Comparison of ENCODE assay signal across 9 cellular contexts in genomic region chr11:67290801-67291200, GRCh38. TPM values are rescaled to one million over a fixed set of nuclear protein-coding genes. Genes with fewer than 3 reads are reported as not detected.
A peak's percentile ranks its signal among the peaks of the same experiment; 100 is the strongest.
DNase-seq lines count a peak whose midpoint lies in the region; ATAC-seq and TF ChIP-seq lines count a peak whose summit lies in the region.
"Had no signal": no experiment of that assay in that cellular context is flagged by ENCODE, and none has a peak within 500 bp of the region (broad histone marks: within the 10 kb centered on the region; RNA-seq: fewer than 3 reads in every experiment).

No MANE protein-coding gene starts in this region.

- H3K27ac ChIP-seq in AG04450 (ENCODE audit: low read depth, low read length) = no peak overlapping the region
- peak overlapping the region; percentile 81 for H3K27ac ChIP-seq in naive thymus-derived CD4-positive, alpha-beta T cell (ENCODE audit: low read depth, low read length)

- H3K4me1 ChIP-seq in Loucy (ENCODE audit: insufficient read depth, low read length, poor library complexity, severe bottlenecking) (peaks cover 44% of the 10 kb centered on the region), BE2C (peaks cover 10% of the 10 kb centered on the region)
- peaks cover 49 to 56% of the 10 kb centered on the region in 2 donors for H3K4me1 ChIP-seq in naive thymus-derived CD4-positive, alpha-beta T cell (ENCODE audit: control insufficient read depth in 2 of 2, insufficient read depth in 2 of 2, low read length in 2 of 2)

- peak overlapping the region; percentile 84 to 93 for H3K4me3 Mint-ChIP-seq in effector memory CD8-positive, alpha-beta T cell
- H3K4me3 Mint-ChIP-seq in naive thymus-derived CD4-positive, alpha-beta T cell = peak overlapping the region; percentile 29 to 96 (median 88)

- peaks cover 41 to 54% of the 10 kb centered on the region in 2 donors for H3K4me1 Mint-ChIP-seq in effector memory CD8-positive, alpha-beta T cell (ENCODE audit: low read depth in 2 of 2)
- peaks cover 29 to 68% (median 53%) of the 10 kb centered on the region in 7 donors for H3K4me1 Mint-ChIP-seq in naive thymus-derived CD4-positive, alpha-beta T cell

- peaks cover 0 to under 1% of the 10 kb centered on the region in 2 donors for H3K9me3 Mint-ChIP-seq in effector memory CD8-positive, alpha-beta T cell
- H3K9me3 Mint-ChIP-seq in naive thymus-derived CD4-positive, alpha-beta T cell = peaks cover 0 to 9% (median 2%) of the 10 kb centered on the region in 11 donors

- peaks cover 73% of the 10 kb centered on the region for H3K79me2 ChIP-seq in Loucy (ENCODE audit: insufficient read depth, low read length)

- intact Hi-C loops in naive thymus-derived CD4-positive, alpha-beta T cell (cut with micrococcal nuclease) = no loop called here

- H3K27me3 ChIP-seq in AG04450 (ENCODE audit: control insufficient read depth, insufficient read depth, low read length) (no peaks in the 10 kb centered on the region), Loucy (ENCODE audit: insufficient read depth, low read length, poor library complexity, severe bottlenecking) (no peaks in the 10 kb centered on the region), BE2C (no peaks in the 10 kb centered on the region)
- no peaks in the 10 kb centered on the region for H3K27me3 ChIP-seq in naive thymus-derived CD4-positive, alpha-beta T cell (ENCODE audit: control insufficient read depth in 2 of 2, insufficient read depth in 2 of 2, low read length in 2 of 2)

- H3F3A ChIP-seq in Loucy (ENCODE audit: low read depth) = peaks cover 6% of the 10 kb centered on the region

- no peaks in the 10 kb centered on the region for H3K27me3 Mint-ChIP-seq in effector memory CD8-positive, alpha-beta T cell
- peaks cover 0 to 2% (median 0%) of the 10 kb centered on the region in 5 donors for H3K27me3 Mint-ChIP-seq in naive thymus-derived CD4-positive, alpha-beta T cell

- TF ChIP-seq CTCF in AG04450 (IDR thresholded peaks at IDR 0.05; ENCODE audit: low read depth, low read length) = no peak
- no peak for TF ChIP-seq CTCF in Loucy (conservative IDR thresholded peaks at IDR 0.05; ENCODE audit: low read length)
- TF ChIP-seq CTCF in BE2C (IDR thresholded peaks at IDR 0.05; ENCODE audit: low read depth, low read length) = no peak

- DNase-seq in AG04450 (ENCODE audit: low read depth, low spot score) = no peak
- no peak for DNase-seq in effector memory CD8-positive, alpha-beta T cell
- DNase-seq in naive thymus-derived CD4-positive, alpha-beta T cell = no peak
- no peak for DNase-seq in BE2C
- DNase-seq: stimulated activated CD4-positive, alpha-beta T cell treated with anti-CD3 and anti-CD28 coated beads, Interleukin-4, amount 100 ng/mL, for 24 hours had no signal

- no peak for ATAC-seq in effector memory CD8-positive, alpha-beta T cell (replicated peaks)
- ATAC-seq in naive thymus-derived CD4-positive, alpha-beta T cell = no peak
- no peak for ATAC-seq in HG02970 (IDR thresholded peaks at IDR 0.05; ENCODE audit: low FRiP score, unreplicated experiment)
- ATAC-seq in HG02938 (IDR thresholded peaks at IDR 0.05; ENCODE audit: unreplicated experiment) = no peak
- no peak for ATAC-seq in HG02759 (IDR thresholded peaks at IDR 0.05; ENCODE audit: unreplicated experiment)

- no peaks in the 10 kb centered on the region for H3K9me2 ChIP-seq in Loucy (replicated peaks; ENCODE audit: low read depth, low read length)

- H2AFZ ChIP-seq in Loucy (ENCODE audit: low read length) = no peak overlapping the region

- H3K4me3 ChIP-seq in AG04450 (ENCODE audit: low read depth, low read length) (peak overlapping the region; percentile 78; the same call in 1 of the 2 replicates), Loucy (ENCODE audit: low read length, poor library complexity, severe bottlenecking) (peak overlapping the region; percentile 78), BE2C (ENCODE audit: low read depth, low read length) (no peak overlapping the region)
- no peak overlapping the region for H3K4me3 ChIP-seq in naive thymus-derived CD4-positive, alpha-beta T cell (ENCODE audit: low read length)

- CTCF ChIA-PET in AG04450 (lab: Charles Lee) = interaction anchor here (1.1 kb wide), 1 partner anchor 26 kb away, joined by 3 read pairs; no protein-coding TSS in a partner anchor
- CTCF ChIA-PET in naive thymus-derived CD4-positive, alpha-beta T cell (lab: Charles Lee) = interaction anchor here (0.8 to 1.5 kb wide), 4 partner anchors 18 to 29 kb away, joined by 3 to 5 read pairs (median 4); no protein-coding TSS in a partner anchor

- H3K9me3 ChIP-seq in AG04450 (ENCODE audit: control insufficient read depth, insufficient read depth, low read length) (peaks cover 8% of the 10 kb centered on the region), Loucy (ENCODE audit: insufficient read depth, low read depth, low read length) (peaks cover 2% of the 10 kb centered on the region), BE2C (no peaks in the 10 kb centered on the region)
- peaks cover 0 to 7% (median 2%) of the 10 kb centered on the region in 3 experiments for H3K9me3 ChIP-seq in naive thymus-derived CD4-positive, alpha-beta T cell (ENCODE audit: control insufficient read depth in 2 of 3, low read length in 3 of 3)

- H4K20me1 ChIP-seq in Loucy (ENCODE audit: insufficient read depth, low read length, poor library complexity, severe bottlenecking) = peaks cover 30% of the 10 kb centered on the region

- H3K9ac ChIP-seq in Loucy (ENCODE audit: low read depth, low read length, poor library complexity, severe bottlenecking) = peak overlapping the region; percentile 81

- peak overlapping the region; percentile 77 to 91 for H3K27ac Mint-ChIP-seq in effector memory CD8-positive, alpha-beta T cell
- H3K27ac Mint-ChIP-seq in naive thymus-derived CD4-positive, alpha-beta T cell = peak overlapping the region in 7 of 9 donors; percentile 28 to 93 (median 83)

- peak overlapping the region; percentile 79 for H3K4me2 ChIP-seq in Loucy (ENCODE audit: low read depth, low read length, poor library complexity, severe bottlenecking)

- H3K36me3 ChIP-seq in Loucy (ENCODE audit: insufficient read depth, low read length) = peaks cover 27% of the 10 kb centered on the region
- peaks cover 0 to 48% (median 7%) of the 10 kb centered on the region in 3 experiments for H3K36me3 ChIP-seq in naive thymus-derived CD4-positive, alpha-beta T cell (ENCODE audit: control insufficient read depth in 2 of 3, insufficient read depth in 3 of 3, low read length in 3 of 3)
- peaks cover 34% of the 10 kb centered on the region for H3K36me3 ChIP-seq in BE2C

- POLR2A ChIA-PET in AG04450 (lab: Yijun Ruan, JAX) = interaction anchor here (0.7 kb wide), 1 partner anchor 13 kb away, joined by 7 read pairs; no protein-coding TSS in a partner anchor
- POLR2A ChIA-PET in naive thymus-derived CD4-positive, alpha-beta T cell (lab: Charles Lee) = interaction anchor here (1.4 to 21.3 kb wide), 5 partner anchors 8 to 26 kb away, joined by 3 to 729 read pairs (median 18); partner anchors contain the start of genes GRK2 and SSH3

- peaks cover 85% of the 10 kb centered on the region for H3K36me3 Mint-ChIP-seq in effector memory CD8-positive, alpha-beta T cell (ENCODE audit: insufficient read depth)
- H3K36me3 Mint-ChIP-seq in naive thymus-derived CD4-positive, alpha-beta T cell = peaks cover 0 to 48% (median 27%) of the 10 kb centered on the region in 5 donors

RNA-seq across cellular contexts. Expression of gene ANKRD13D, which starts 1.7 kb away (rescaled TPM):
- 14.4 and 18.4 TPM in 2 replicates for polyA plus RNA-seq in AG04450 (2011; rRNA removed)
- 25.6 and 33.8 TPM in 2 replicates for polyA minus RNA-seq in AG04450 (2011; rRNA and poly(A)+ RNA removed)
- 100 to 1,000 TPM; 161 to 286 (median 191) TPM for total RNA-seq in naive thymus-derived CD4-positive, alpha-beta T cell
- polyA plus RNA-seq in naive thymus-derived CD4-positive, alpha-beta T cell = 10 to 100 TPM in 1 of 2 donors, 1 to 10 TPM in 1; 6.3 to 19.5 TPM
- polyA plus RNA-seq in BE2C (2012; ENCODE audit: insufficient read depth, insufficient read length, low read depth) = 133 TPM

RNA-seq across cellular contexts. Expression of gene SSH3, which starts 12.5 kb away (rescaled TPM):
- polyA plus RNA-seq in AG04450 (2011; rRNA removed) = 16.5 and 20.0 TPM in 2 replicates
- 12.1 and 14.3 TPM in 2 replicates for polyA minus RNA-seq in AG04450 (2011; rRNA and poly(A)+ RNA removed)
- 10 to 100 TPM in 4 of 5 experiments, 1 to 10 TPM in 1; 8.8 to 23.8 (median 15.0) TPM for total RNA-seq in naive thymus-derived CD4-positive, alpha-beta T cell
- 1 to 10 TPM; 1.1 to 4.9 TPM for polyA plus RNA-seq in naive thymus-derived CD4-positive, alpha-beta T cell
- polyA plus RNA-seq in BE2C (2012; ENCODE audit: insufficient read depth, insufficient read length, low read depth) = 3.9 TPM

RNA-seq across cellular contexts. Expression of gene GRK2, which starts 24.5 kb away (rescaled TPM):
- 17.3 and 20.2 TPM in 2 replicates for polyA plus RNA-seq in AG04450 (2011; rRNA removed)
- polyA minus RNA-seq in AG04450 (2011; rRNA and poly(A)+ RNA removed) = 61.0 and 67.4 TPM in 2 replicates
- 100 to 1,000 TPM; 305 to 399 (median 322) TPM for total RNA-seq in naive thymus-derived CD4-positive, alpha-beta T cell
- 10 to 100 TPM; 18.5 to 38.0 TPM for polyA plus RNA-seq in naive thymus-derived CD4-positive, alpha-beta T cell
- polyA plus RNA-seq in BE2C (2012; ENCODE audit: insufficient read depth, insufficient read length, low read depth) = 272 TPM

Comparison
In these comparisons a context has a peak if more than half of its experiments do, and no peak if none do; other contexts are left out.
1. H3K4me3 ChIP-seq: peak in AG04450 (single experiment) and Loucy (single experiment); none in naive thymus-derived CD4-positive, alpha-beta T cell (single experiment) and BE2C (single experiment).